ENCODE assay signal across 13 cellular contexts in genomic region chr5:75320341-75320740, GRCh38. TPM values are rescaled to one million over a fixed set of nuclear protein-coding genes. Genes with fewer than 3 reads are reported as not detected.
A peak's percentile ranks its signal among the peaks of the same experiment; 100 is the strongest.
DNase-seq lines count a peak whose midpoint lies in the region; ATAC-seq and TF ChIP-seq lines count a peak whose summit lies in the region.
"Had no signal": no experiment of that assay in that cellular context is flagged by ENCODE, and none has a peak within 500 bp of the region (broad histone marks: within the 10 kb centered on the region; RNA-seq: fewer than 3 reads in every experiment).

No MANE protein-coding gene starts in this region.

- peak; percentile 44 for DNase-seq in activated CD4-positive, alpha-beta T cell treated with anti-CD3 and anti-CD28 coated beads, Interleukin-2, amount 10 ng/mL, durations not matched to agents 24 days and 14 days
- DNase-seq in activated CD4-positive, alpha-beta T cell treated with anti-CD3 and anti-CD28 coated beads for 48 hours: no peak
- no peak for DNase-seq in RWPE2 (ENCODE audit: low spot score)
- DNase-seq in smooth muscle cell (lab: John Stamatoyannopoulos, UW; ENCODE audit: unreplicated experiment): no peak
- no peak for DNase-seq in GDM1 (lab: John Stamatoyannopoulos, UW)
- no peak for DNase-seq in NCI-H510A treated with DMSO at 0.1 percent for 48 hours (lab: John Stamatoyannopoulos, UW)
- DNase-seq in ecto neural progenitor cell (ENCODE audit: low spot score): no peak
- DNase-seq: activated CD8-positive, alpha-beta memory T cell treated with anti-CD3 and anti-CD28 coated beads, Interleukin-2, amount 50 U/mL, for 48 hours; COR-L47; SHP77; WERI-Rb-1 had no signal

- H3K4me1 ChIP-seq in RWPE2 (ENCODE audit: insufficient read depth, poor library complexity, severe bottlenecking) (peaks cover 17% of the 10 kb centered on the region), iPS-18a (ENCODE audit: control insufficient read depth, low read depth, low read length) (peaks cover 20% of the 10 kb centered on the region), smooth muscle cell (ENCODE audit: low read depth) (no peaks in the 10 kb centered on the region)

- no peak overlapping the region for H2AFZ ChIP-seq in smooth muscle cell (ENCODE audit: low read depth)

- WGBS in smooth muscle cell (ENCODE audit: low lambda C conversion rate): 87% methylated on average over 10 of the region's 10 CpGs

- H3K9ac ChIP-seq in iPS-18a (ENCODE audit: low read length) (no peak overlapping the region), smooth muscle cell (ENCODE audit: low read depth) (no peak overlapping the region)

- no peaks in the 10 kb centered on the region for H3K36me3 Mint-ChIP-seq in activated CD4-positive, alpha-beta T cell treated with anti-CD3 and anti-CD28 coated beads, Interleukin-2, amount 10 ng/mL, durations not matched to agents 24 days and 14 days (ENCODE audit: low read depth)
- H3K36me3 Mint-ChIP-seq: type B pancreatic cell had no signal

- H3K9me3 Mint-ChIP-seq in activated CD4-positive, alpha-beta T cell treated with anti-CD3 and anti-CD28 coated beads, Interleukin-2, amount 10 ng/mL, durations not matched to agents 24 days and 14 days: no peaks in the 10 kb centered on the region
- H3K9me3 Mint-ChIP-seq: type B pancreatic cell had no signal

- no peaks in the 10 kb centered on the region for H3K27me3 Mint-ChIP-seq in activated CD4-positive, alpha-beta T cell treated with anti-CD3 and anti-CD28 coated beads, Interleukin-2, amount 10 ng/mL, durations not matched to agents 24 days and 14 days
- H3K27me3 Mint-ChIP-seq: type B pancreatic cell had no signal

- H3K36me3 ChIP-seq in RWPE2 (ENCODE audit: low read depth) (no peaks in the 10 kb centered on the region), iPS-18a (ENCODE audit: control insufficient read depth, low read depth, low read length) (no peaks in the 10 kb centered on the region), smooth muscle cell (ENCODE audit: low read depth) (no peaks in the 10 kb centered on the region)
- H3K36me3 ChIP-seq: WERI-Rb-1 had no signal

- TF ChIP-seq CTCF in RWPE2 (IDR thresholded peaks at IDR 0.05; ENCODE audit: poor library complexity, severe bottlenecking) (no peak), smooth muscle cell (IDR thresholded peaks at IDR 0.05; ENCODE audit: borderline replicate concordance, insufficient read depth, poor library complexity, severe bottlenecking) (no peak)

- H3K27me3 ChIP-seq in RWPE2 (ENCODE audit: insufficient read depth, poor library complexity, severe bottlenecking) (no peaks in the 10 kb centered on the region), iPS-18a (ENCODE audit: control insufficient read depth, insufficient read depth, low read length) (no peaks in the 10 kb centered on the region), smooth muscle cell (ENCODE audit: low read depth) (no peaks in the 10 kb centered on the region)

- H3K9me3 ChIP-seq in RWPE2 (ENCODE audit: severe bottlenecking) (no peaks in the 10 kb centered on the region), iPS-18a (ENCODE audit: control insufficient read depth, low read depth, low read length) (no peaks in the 10 kb centered on the region), smooth muscle cell (replicated peaks; ENCODE audit: low read depth) (no peaks in the 10 kb centered on the region)

- ATAC-seq in RWPE2 (ENCODE audit: low read depth): no peak

- H3K79me2 ChIP-seq in smooth muscle cell (ENCODE audit: low read depth): no peaks in the 10 kb centered on the region

- H3K4me3 ChIP-seq in RWPE2 (ENCODE audit: severe bottlenecking) (no peak overlapping the region), iPS-18a (ENCODE audit: low read length) (no peak overlapping the region), smooth muscle cell (no peak overlapping the region)

- peaks cover 5% of the 10 kb centered on the region for H3F3A ChIP-seq in smooth muscle cell (ENCODE audit: low read depth)

- no peak overlapping the region for H3K27ac Mint-ChIP-seq in activated CD4-positive, alpha-beta T cell treated with anti-CD3 and anti-CD28 coated beads, Interleukin-2, amount 10 ng/mL, durations not matched to agents 24 days and 14 days

- H3K4me3 Mint-ChIP-seq in activated CD4-positive, alpha-beta T cell treated with anti-CD3 and anti-CD28 coated beads, Interleukin-2, amount 10 ng/mL, durations not matched to agents 24 days and 14 days: no peak overlapping the region
- H3K4me3 Mint-ChIP-seq: type B pancreatic cell had no signal

- H3K4me2 ChIP-seq in smooth muscle cell: peak overlapping the region; percentile 24

- intact Hi-C loops in activated CD4-positive, alpha-beta T cell treated with anti-CD3 and anti-CD28 coated beads, Interleukin-2, amount 10 ng/mL, durations not matched to agents 24 days and 14 days (cut with micrococcal nuclease): loop anchor here (2.0 kb wide), 1 partner anchor 16 kb away; the partner anchor contains the start of gene HMGCR

- H3K27ac ChIP-seq in RWPE2 (ENCODE audit: poor library complexity, severe bottlenecking): peak overlapping the region; percentile 95
- H3K27ac ChIP-seq in iPS-18a (ENCODE audit: low read length): peak overlapping the region; percentile 12
- peak overlapping the region; percentile 94 for H3K27ac ChIP-seq in smooth muscle cell (ENCODE audit: low read depth)
- H3K27ac ChIP-seq: WERI-Rb-1 had no signal

- H4K20me1 ChIP-seq in smooth muscle cell (ENCODE audit: low read depth): no peaks in the 10 kb centered on the region

- H3K4me1 Mint-ChIP-seq in activated CD4-positive, alpha-beta T cell treated with anti-CD3 and anti-CD28 coated beads, Interleukin-2, amount 10 ng/mL, durations not matched to agents 24 days and 14 days: peaks cover 18% of the 10 kb centered on the region

RNA-seq across cellular contexts. Expression of gene HMGCR, which starts 16.7 kb away (rescaled TPM):
- total RNA-seq in activated CD4-positive, alpha-beta T cell treated with anti-CD3 and anti-CD28 coated beads, Interleukin-2, amount 10 ng/mL, durations not matched to agents 24 days and 14 days: 99.9 and 112 TPM in 2 replicates
- 160 and 185 TPM in 2 replicates for total RNA-seq in smooth muscle cell
- 43.6 and 72.3 TPM in 2 replicates for polyA plus RNA-seq in smooth muscle cell

Comparison
In these comparisons a context has a peak if more than half of its experiments do, and no peak if none do; other contexts are left out.
1. H3K27ac ChIP-seq: peak in every context shown above with its lines; median percentile 95 in RWPE2; 94 in smooth muscle cell; 12 in iPS-18a.